9 cellular contexts compared by ENCODE assay signal in genomic region chr15:99433026-99433756, GRCh38.
DNase-seq lines count a peak whose midpoint lies in the region; ATAC-seq, FAIRE-seq and TF ChIP-seq lines count a peak whose summit lies in the region.
"Had no signal": no experiment of that assay in that cellular context is flagged by ENCODE, and none has a peak within 500 bp of the region (broad histone marks: within the 10 kb centered on the region; RNA-seq: fewer than 3 reads in every experiment).

No MANE protein-coding gene starts in this region.

- peaks cover 57% of the 10 kb centered on the region for H3K4me1 Mint-ChIP-seq in activated T-cell treated with anti-CD3 and anti-CD28 coated beads, Interleukin-2, amount 50 U/mL, for 24 hours (ENCODE audit: low read depth)
- H3K4me1 Mint-ChIP-seq in activated B cell treated with CpG ODN at 0.5 μM for 24 hours: peaks cover 57% of the 10 kb centered on the region

- H3K27ac ChIP-seq in keratinocyte (ENCODE audit: control insufficient read depth, insufficient read depth, low read length) (no peak overlapping the region), upper lobe of right lung (peak overlapping the region; percentile 60)

- no peak overlapping the region for H3K4me3 Mint-ChIP-seq in activated T-cell treated with anti-CD3 and anti-CD28 coated beads, Interleukin-2, amount 50 U/mL, for 24 hours
- H3K4me3 Mint-ChIP-seq in activated B cell treated with CpG ODN at 0.5 μM for 24 hours: peak overlapping the region; percentile 28

- H3K79me2 ChIP-seq in keratinocyte (ENCODE audit: control insufficient read depth, insufficient read depth, low read length): no peaks in the 10 kb centered on the region

- no peaks in the 10 kb centered on the region for H3K9me1 ChIP-seq in keratinocyte (ENCODE audit: control insufficient read depth, extremely low read depth, insufficient read depth, low read length)

- peak overlapping the region; percentile 44 for H2AFZ ChIP-seq in keratinocyte (ENCODE audit: control insufficient read depth, low read length)

- H3K27me3 ChIP-seq in keratinocyte (ENCODE audit: control insufficient read depth, extremely low read depth, insufficient read depth, low read length) (no peaks in the 10 kb centered on the region), upper lobe of right lung (no peaks in the 10 kb centered on the region)

- intact Hi-C loops in activated B cell treated with CpG ODN at 0.5 μM for 24 hours (cut with micrococcal nuclease) (loop anchor here (5.0 kb wide), 1 partner anchor 46 kb away; no protein-coding TSS in a partner anchor), upper lobe of right lung (cut with DNase I) (no loop called here)

- peak; percentile 83 for ATAC-seq in activated B cell treated with CpG ODN at 0.5 μM for 24 hours (ENCODE audit: low read depth)
- peak; percentile 75 for ATAC-seq in upper lobe of right lung

- CTCF ChIA-PET in activated B cell treated with CpG ODN at 0.5 μM for 24 hours (lab: Charles Lee): interaction anchor here (1.3 to 1.7 kb wide), 4 partner anchors 20 to 271 kb away, joined by 3 to 7 read pairs (median 4); no protein-coding TSS in a partner anchor

- peaks cover 39% of the 10 kb centered on the region for H3K4me1 ChIP-seq in keratinocyte (ENCODE audit: control insufficient read depth, extremely low read depth, insufficient read depth, low read length)
- H3K4me1 ChIP-seq in upper lobe of right lung: peaks cover 38% of the 10 kb centered on the region

- FAIRE-seq in keratinocyte (lab: Jason Lieb, UNC): no peak
- FAIRE-seq: endometrium had no signal

- POLR2A ChIA-PET in activated B cell treated with CpG ODN at 0.5 μM for 24 hours (lab: Charles Lee): interaction anchor here (1.0 to 2.3 kb wide), 7 partner anchors 9 to 134 kb away, joined by 3 to 12 read pairs (median 4); partner anchors contain the start of gene MEF2A

- no peaks in the 10 kb centered on the region for H3K9me3 ChIP-seq in keratinocyte (ENCODE audit: control insufficient read depth, low read depth, low read length)
- H3K9me3 ChIP-seq in upper lobe of right lung: no peaks in the 10 kb centered on the region

- no peaks in the 10 kb centered on the region for H3K27me3 Mint-ChIP-seq in activated T-cell treated with anti-CD3 and anti-CD28 coated beads, Interleukin-2, amount 50 U/mL, for 24 hours
- no peaks in the 10 kb centered on the region for H3K27me3 Mint-ChIP-seq in activated B cell treated with CpG ODN at 0.5 μM for 24 hours

- peak overlapping the region; percentile 7 for H3K9ac ChIP-seq in keratinocyte (ENCODE audit: control insufficient read depth, extremely low read depth, insufficient read depth, low read length)

- no peaks in the 10 kb centered on the region for H3K36me3 Mint-ChIP-seq in activated T-cell treated with anti-CD3 and anti-CD28 coated beads, Interleukin-2, amount 50 U/mL, for 24 hours (ENCODE audit: low read depth)
- no peaks in the 10 kb centered on the region for H3K36me3 Mint-ChIP-seq in activated B cell treated with CpG ODN at 0.5 μM for 24 hours (ENCODE audit: low read depth)

- H4K20me1 ChIP-seq in keratinocyte (ENCODE audit: control insufficient read depth, extremely low read depth, insufficient read depth, low read length): no peaks in the 10 kb centered on the region

- no peaks in the 10 kb centered on the region for H3K9me3 Mint-ChIP-seq in activated T-cell treated with anti-CD3 and anti-CD28 coated beads, Interleukin-2, amount 50 U/mL, for 24 hours
- no peaks in the 10 kb centered on the region for H3K9me3 Mint-ChIP-seq in activated B cell treated with CpG ODN at 0.5 μM for 24 hours

- peak; percentile 36 for DNase-seq in activated T-cell treated with anti-CD3 and anti-CD28 coated beads, Interleukin-2, amount 50 U/mL, for 24 hours
- DNase-seq in activated T-cell treated with anti-CD3 and anti-CD28 coated beads for 4 hours: no peak
- peak; percentile 30 for DNase-seq in activated B cell treated with CpG ODN at 0.5 μM for 24 hours
- DNase-seq in keratinocyte (ENCODE audit: low read depth, low spot score): no peak
- DNase-seq in upper lobe of right lung: peak; percentile 81
- DNase-seq in EL: no peak
- DNase-seq in NAMALWA (ENCODE audit: low spot score): no peak
- no peak for DNase-seq in hypothalamus (lab: John Stamatoyannopoulos, UW)

- peak overlapping the region; percentile 61 for H3K27ac Mint-ChIP-seq in activated T-cell treated with anti-CD3 and anti-CD28 coated beads, Interleukin-2, amount 50 U/mL, for 24 hours
- H3K27ac Mint-ChIP-seq in activated B cell treated with CpG ODN at 0.5 μM for 24 hours: peak overlapping the region; percentile 70

- H3K4me3 ChIP-seq in keratinocyte (ENCODE audit: control insufficient read depth in 2 of 3, extremely low read depth in 1 of 3, insufficient read depth in 2 of 3, low read depth in 1 of 3, low read length in 3 of 3): no peak overlapping the region
- no peak overlapping the region for H3K4me3 ChIP-seq in upper lobe of right lung

- dilution Hi-C loops in keratinocyte (cut with MboI; ENCODE audit: extremely low pct_ligation_motif_present, low sequenced_read_pairs): no loop called here

- TF ChIP-seq CTCF in activated B cell treated with CpG ODN at 0.5 μM for 24 hours (IDR thresholded peaks at IDR 0.05) (no peak), keratinocyte (optimal IDR thresholded peaks at IDR 0.05 in 1 of 3, IDR thresholded peaks at IDR 0.05 in 1 of 3, conservative IDR thresholded peaks at IDR 0.05 in 1 of 3; ENCODE audit: extremely low read depth in 1 of 3, insufficient read depth in 2 of 3, low read length in 3 of 3) (no peak), upper lobe of right lung (IDR thresholded peaks at IDR 0.05) (no peak)

- peak overlapping the region; percentile 3 for H3K4me2 ChIP-seq in keratinocyte (ENCODE audit: control insufficient read depth, extremely low read depth, insufficient read depth, low read depth, low read length)

- H3K36me3 ChIP-seq in keratinocyte (ENCODE audit: control insufficient read depth in 2 of 2, extremely low read depth in 1 of 2, insufficient read depth in 2 of 2, low read length in 2 of 2) (no peaks in the 10 kb centered on the region), upper lobe of right lung (no peaks in the 10 kb centered on the region)

Comparison
In these comparisons a context has a peak if more than half of its experiments do, and no peak if none do; other contexts are left out.
1. DNase-seq: peak in activated T-cell treated with anti-CD3 and anti-CD28 coated beads, Interleukin-2, amount 50 U/mL, for 24 hours (single experiment), activated B cell treated with CpG ODN at 0.5 μM for 24 hours (single experiment) and upper lobe of right lung (single experiment); none in activated T-cell treated with anti-CD3 and anti-CD28 coated beads for 4 hours (single experiment), keratinocyte (single experiment), EL (single experiment), NAMALWA (single experiment) and hypothalamus (0 of 51).